ENCODE assay signal across 18 cellular contexts in the genomic region with DNA sequence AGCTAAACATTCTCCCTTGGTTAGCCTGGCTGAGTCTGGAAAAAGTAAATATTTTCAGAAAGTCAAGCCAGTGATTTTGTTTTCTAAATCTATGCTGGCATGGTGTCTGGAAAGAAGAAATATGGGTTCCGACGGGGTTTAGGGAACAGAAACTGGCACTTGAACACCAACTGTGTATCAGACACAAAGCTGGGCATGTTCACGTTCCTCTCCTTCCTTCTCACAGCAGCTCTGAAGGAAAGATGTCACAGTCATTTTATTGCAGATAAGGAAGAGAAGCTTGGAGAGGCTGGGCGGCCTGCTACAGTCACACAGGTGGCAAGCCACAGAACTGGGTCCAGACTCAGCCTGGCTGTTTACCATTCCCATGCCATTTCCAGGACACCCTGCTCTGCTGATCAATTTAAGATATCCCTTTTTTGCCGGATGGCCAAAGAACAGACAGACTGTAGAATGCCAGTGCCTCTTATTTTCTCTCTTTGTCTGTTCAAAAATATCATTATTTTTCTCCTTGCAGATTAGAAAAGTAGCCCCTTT.
DNase-seq lines count a peak whose midpoint lies in the region; ATAC-seq and TF ChIP-seq lines count a peak whose summit lies in the region.
"Had no signal": no experiment of that assay in that cellular context is flagged by ENCODE, and none has a peak within 500 bp of the region (broad histone marks: within the 10 kb centered on the region; RNA-seq: fewer than 3 reads in every experiment).

No MANE protein-coding gene starts in this region.

- POLR2A ChIA-PET in GM10248 (lab: Yijun Ruan, JAX), result no interaction called here

- peak; percentile 42 for DNase-seq in SIG-M5 treated with dmso at 0.1 percent for 504 hours (lab: John Stamatoyannopoulos, UW; ENCODE audit: unreplicated experiment)
- no peak for DNase-seq in SIG-M5 (lab: John Stamatoyannopoulos, UW)
- DNase-seq in NOMO-1 treated with DMSO at 0.1 percent for 48 hours (lab: John Stamatoyannopoulos, UW; ENCODE audit: unreplicated experiment), result peak; percentile 85
- no peak for DNase-seq in left lobe of liver (ENCODE audit: low spot score)
- DNase-seq in superior temporal gyrus (ENCODE audit: extremely low spot score), result peak; percentile 16
- no peak for DNase-seq in stimulated activated naive CD4-positive, alpha-beta T cell treated with Interleukin-2 at 50 U/mL for 16 hours (lab: John Stamatoyannopoulos, UW)
- no peak for DNase-seq in GOT3 (lab: John Stamatoyannopoulos, UW)
- DNase-seq in GM10248 (ENCODE audit: extremely low spot score), result no peak
- DNase-seq: AML-193; Caco-2; CD4-positive, alpha-beta T cell; GDM1; KBM-7; NCI-H1417 treated with DMSO at 0.1 percent for 48 hours; NCI-H187 treated with DMSO at 0.1 percent for 48 hours; NCI-H345; NCI-H526; SHP77 had no signal

- peak; percentile 85 for ATAC-seq in left lobe of liver

- no peak for TF ChIP-seq CTCF in GM10248 (IDR thresholded peaks at IDR 0.05; ENCODE audit: control extremely low read depth, extremely low read depth, low read depth, missing control alignments)

- CTCF ChIA-PET in GM10248 (lab: Yijun Ruan, JAX), result interaction anchor here (2.0 kb wide), 1 partner anchor 14 kb away, joined by 5 read pairs; no protein-coding TSS in a partner anchor

Comparison
In these comparisons a context has a peak if more than half of its experiments do, and no peak if none do; other contexts are left out.
1. DNase-seq: peak in SIG-M5 treated with dmso at 0.1 percent for 504 hours (single experiment), NOMO-1 treated with DMSO at 0.1 percent for 48 hours (single experiment) and superior temporal gyrus (single experiment); none in SIG-M5 (single experiment), left lobe of liver (single experiment), stimulated activated naive CD4-positive, alpha-beta T cell treated with Interleukin-2 at 50 U/mL for 16 hours (single experiment), GOT3 (single experiment) and GM10248 (single experiment).